ENCODE assay signal across 12 cellular contexts in genomic region chr17:50423553-50424159, GRCh38. TPM values are rescaled to one million over a fixed set of nuclear protein-coding genes. Genes with fewer than 3 reads are reported as not detected.
DNase-seq lines count a peak whose midpoint lies in the region; ATAC-seq and TF ChIP-seq lines count a peak whose summit lies in the region.
"Had no signal": no experiment of that assay in that cellular context is flagged by ENCODE, and none has a peak within 500 bp of the region (broad histone marks: within the 10 kb centered on the region; RNA-seq: fewer than 3 reads in every experiment).

No MANE protein-coding gene starts in this region.

- H3K4me1 ChIP-seq in sigmoid colon: peaks cover 0 to 38% (median 28%) of the 10 kb centered on the region in 4 donors

- no peaks in the 10 kb centered on the region for H3K27me3 ChIP-seq in sigmoid colon

- H3K9me3 ChIP-seq in sigmoid colon: no peaks in the 10 kb centered on the region
- H3K9me3 ChIP-seq: thoracic aorta had no signal

- no peaks in the 10 kb centered on the region for H3K36me3 ChIP-seq in sigmoid colon
- H3K36me3 ChIP-seq: thoracic aorta had no signal

- TF ChIP-seq CTCF in epithelial cell of esophagus (IDR thresholded peaks at IDR 0.05; ENCODE audit: insufficient read depth, low read depth, low read length, missing control alignments): no peak
- TF ChIP-seq CTCF in sigmoid colon (IDR thresholded peaks at IDR 0.05): no peak

- peak; percentile 53 for DNase-seq in DMS 273 (lab: John Stamatoyannopoulos, UW; ENCODE audit: unreplicated experiment)
- no peak for DNase-seq in DMS 273 treated with DMSO at 0.1 percent for 48 hours (lab: John Stamatoyannopoulos, UW)
- peak; percentile 91 for DNase-seq in NCI-H146 (lab: John Stamatoyannopoulos, UW)
- peak; percentile 89 for DNase-seq in epithelial cell of esophagus (ENCODE audit: low read depth)
- DNase-seq in sigmoid colon: peak; percentile 66
- no peak for DNase-seq in activated gamma-delta T cell treated with Interleukin-2 at 50 U/mL for 16 hours
- DNase-seq: activated CD8-positive, alpha-beta memory T cell treated with anti-CD3 and anti-CD28 coated beads, Interleukin-2, amount 10 ng/mL, durations not matched to agents 7 days and 5 days had no signal

- no peak overlapping the region for H3K27ac ChIP-seq in sigmoid colon
- H3K27ac ChIP-seq: 22Rv1, thoracic aorta had no signal

- intact Hi-C loops in sigmoid colon (cut with DNase I): no loop called here

- WGBS in sigmoid colon, 2 donors: 58 to 71% methylated on average over 6 of the region's 6 CpGs

- TF ChIP-seq POLR2A in sigmoid colon (IDR thresholded peaks at IDR 0.05) (no peak), GM18505 (IDR thresholded peaks at IDR 0.05; ENCODE audit: borderline replicate concordance, extremely low read depth, insufficient read depth, insufficient read length) (no peak)

- no peak for TF ChIP-seq EP300 in sigmoid colon (IDR thresholded peaks at IDR 0.05)

- H3K4me3 ChIP-seq in epithelial cell of esophagus (ENCODE audit: low read length) (no peak overlapping the region), sigmoid colon (no peak overlapping the region)
- H3K4me3 ChIP-seq: thoracic aorta had no signal

- no peak for ATAC-seq in HG03280 (IDR thresholded peaks at IDR 0.05; ENCODE audit: unreplicated experiment)
- ATAC-seq in GM18505 (IDR thresholded peaks at IDR 0.05; ENCODE audit: unreplicated experiment): no peak
- ATAC-seq: activated CD8-positive, alpha-beta memory T cell treated with anti-CD3 and anti-CD28 coated beads, Interleukin-2, amount 10 ng/mL, durations not matched to agents 7 days and 5 days had no signal

RNA-seq across cellular contexts. Expression of gene ACSF2, which starts 2.4 kb away (rescaled TPM):
- total RNA-seq in sigmoid colon: 10 to 100 TPM in 2 of 4 donors, 1 to 10 TPM in 2; 8.2 to 28.5 (median 11.0) TPM
- polyA plus RNA-seq in sigmoid colon: 10 to 100 TPM; 49.9 to 61.7 (median 54.3) TPM

RNA-seq across cellular contexts. Expression of gene LRRC59, which starts 26.3 kb away (rescaled TPM):
- total RNA-seq in sigmoid colon: 10 to 100 TPM; 32.4 to 38.8 (median 35.2) TPM
- 100 to 1,000 TPM in 1 of 3 donors, 10 to 100 TPM in 2; 78.1 to 116 (median 84.6) TPM for polyA plus RNA-seq in sigmoid colon

RNA-seq across cellular contexts. Expression of gene CHAD, which starts 45.0 kb away (rescaled TPM):
- total RNA-seq in sigmoid colon: not detected
- 1 to 10 TPM; 3.7 to 7.2 (median 4.4) TPM for polyA plus RNA-seq in sigmoid colon
- total RNA-seq: activated CD8-positive, alpha-beta memory T cell treated with anti-CD3 and anti-CD28 coated beads, Interleukin-2, amount 10 ng/mL, durations not matched to agents 7 days and 5 days; mononuclear cell; thoracic aorta had no signal

RNA-seq across cellular contexts. Expression of gene EME1, which starts 50.6 kb away (rescaled TPM):
- under 1 TPM in 1 of 4 donors, not detected in 3; 0.36 TPM for total RNA-seq in sigmoid colon
- 1 to 10 TPM in 2 of 3 donors, not detected in 1; 1.2 to 3.5 TPM for polyA plus RNA-seq in sigmoid colon

RNA-seq across cellular contexts. Expression of gene MRPL27, which starts 50.7 kb away (rescaled TPM):
- total RNA-seq in sigmoid colon: 10 to 100 TPM; 64.0 to 94.6 (median 75.6) TPM
- polyA plus RNA-seq in sigmoid colon: 100 to 1,000 TPM; 151 to 234 (median 220) TPM

Comparison
In these comparisons a context has a peak if more than half of its experiments do, and no peak if none do; other contexts are left out.
1. DNase-seq: peak in DMS 273 (single experiment), NCI-H146 (single experiment), epithelial cell of esophagus (single experiment) and sigmoid colon (single experiment); none in DMS 273 treated with DMSO at 0.1 percent for 48 hours (single experiment) and activated gamma-delta T cell treated with Interleukin-2 at 50 U/mL for 16 hours (single experiment).